ENCODE assay signal across 8 cellular contexts in the genomic region with DNA sequence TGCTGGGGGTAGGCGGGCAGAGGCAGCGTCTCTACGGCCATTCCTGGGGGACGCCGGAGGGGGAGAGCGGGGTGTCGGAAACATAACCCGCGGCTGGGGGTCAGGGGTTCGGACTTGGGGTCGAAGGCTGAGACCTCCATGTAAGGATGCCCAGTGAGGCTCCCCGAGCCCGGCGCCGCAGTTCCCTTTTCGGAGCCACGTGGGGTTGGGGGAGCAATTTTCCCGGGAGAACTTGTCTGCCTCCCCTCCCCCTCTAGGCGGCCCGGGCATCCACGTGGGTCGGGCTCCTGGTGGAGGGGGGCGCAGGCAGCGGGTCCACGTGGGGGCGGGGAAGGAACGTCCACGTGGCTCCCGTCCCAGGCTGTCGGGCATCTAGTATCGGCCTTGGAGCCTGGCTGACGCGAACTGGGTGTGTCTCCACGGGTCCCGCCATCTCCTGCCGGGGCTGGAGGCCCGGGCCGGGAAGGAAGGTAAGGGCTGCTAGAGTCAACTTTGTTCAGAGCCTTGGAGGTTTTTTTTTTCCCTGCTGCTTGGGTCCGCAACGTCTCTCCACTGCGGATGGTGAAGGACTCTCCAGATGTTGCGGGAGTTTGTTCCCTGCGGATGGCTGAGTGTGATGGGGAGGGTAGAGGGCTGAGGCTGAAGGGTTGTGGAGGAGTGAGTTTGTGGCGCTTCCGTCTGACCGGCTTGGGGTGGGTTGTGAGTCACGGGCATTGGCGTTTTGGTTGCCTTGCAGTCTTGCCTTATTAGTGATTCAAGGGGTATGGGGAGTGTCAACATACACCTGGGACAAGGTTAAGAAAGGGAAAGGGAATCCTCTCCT. TPM values are rescaled to one million over a fixed set of nuclear protein-coding genes. Genes with fewer than 3 reads are reported as not detected.
DNase-seq lines count a peak whose midpoint lies in the region; ATAC-seq and TF ChIP-seq lines count a peak whose summit lies in the region.

No MANE protein-coding gene starts in this region.

- H3K4me3 ChIP-seq in Caco-2 (ENCODE audit: low read depth, low read length), result peak overlapping the region; percentile 92
- peak overlapping the region; percentile 87 for H3K4me3 ChIP-seq in PC-9
- peak overlapping the region; percentile 78 to 96 for H3K4me3 ChIP-seq in gastroesophageal sphincter
- H3K4me3 ChIP-seq in neural progenitor cell, result peak overlapping the region; percentile 91
- H3K4me3 ChIP-seq in suprapubic skin, result peak overlapping the region; percentile 98

- TF ChIP-seq CTCF in Caco-2 (IDR thresholded peaks at IDR 0.05; ENCODE audit: insufficient read depth in 1 of 2, low read depth in 1 of 2, low read length in 1 of 2, severe bottlenecking in 1 of 2, unreplicated experiment in 1 of 2) (no peak), PC-9 (conservative IDR thresholded peaks at IDR 0.05) (no peak), gastroesophageal sphincter (IDR thresholded peaks at IDR 0.05) (peak in 1 of 4 experiments; percentile 13), neural progenitor cell (IDR thresholded peaks at IDR 0.05) (no peak), suprapubic skin (IDR thresholded peaks at IDR 0.05) (no peak)

- H3K4me1 ChIP-seq in Caco-2 (peaks cover 11% of the 10 kb centered on the region), PC-9 (replicated peaks; ENCODE audit: insufficient read depth) (peaks cover 21% of the 10 kb centered on the region), gastroesophageal sphincter (peaks cover 0 to 46% (median 16%) of the 10 kb centered on the region in 3 donors), neural progenitor cell (peaks cover 16% of the 10 kb centered on the region), suprapubic skin (peaks cover 40% of the 10 kb centered on the region)

- H3K27ac Mint-ChIP-seq in Caco-2 (ENCODE audit: unreplicated experiment) (peak overlapping the region; percentile 99), neural progenitor cell (peak overlapping the region; percentile 93)

- H3K4me1 Mint-ChIP-seq in Caco-2 (ENCODE audit: low read depth, unreplicated experiment) (peaks cover 7% of the 10 kb centered on the region), neural progenitor cell (peaks cover 23% of the 10 kb centered on the region)

- peak overlapping the region; percentile 71 for H3K9ac ChIP-seq in neural progenitor cell

- H3K27me3 ChIP-seq in Caco-2 (replicated peaks; ENCODE audit: control insufficient read depth, insufficient read depth, low read length) (no peaks in the 10 kb centered on the region), PC-9 (ENCODE audit: insufficient read depth, low read depth) (no peaks in the 10 kb centered on the region), gastroesophageal sphincter (no peaks in the 10 kb centered on the region), neural progenitor cell (no peaks in the 10 kb centered on the region), suprapubic skin (no peaks in the 10 kb centered on the region)

- CTCF ChIA-PET in Caco-2 (lab: Charles Lee) (no interaction called here), PC-9 (lab: Charles Lee) (no interaction called here)

- H3K27me3 Mint-ChIP-seq in Caco-2 (ENCODE audit: insufficient read depth, unreplicated experiment), result no peaks in the 10 kb centered on the region
- H3K27me3 Mint-ChIP-seq in neural progenitor cell (ENCODE audit: insufficient read depth, low read depth), result peaks cover 8% of the 10 kb centered on the region

- H3K9me3 Mint-ChIP-seq in Caco-2 (ENCODE audit: unreplicated experiment) (no peaks in the 10 kb centered on the region), neural progenitor cell (no peaks in the 10 kb centered on the region)

- DNase-seq in Caco-2 (peak; percentile 86 to 88), PC-9 (peak; percentile 50 to 72), neural progenitor cell (ENCODE audit: low spot score) (peak; percentile 65), suprapubic skin (ENCODE audit: low spot score in 2 of 2) (peak; percentile 79 to 87), middle frontal gyrus (ENCODE audit: extremely low spot score, low spot score) (no peak)
- DNase-seq in activated naive CD4-positive, alpha-beta T cell treated with Interleukin-2 at 50 U/mL for 16 hours, result peak; percentile 70

- H3K79me2 ChIP-seq in PC-9 (ENCODE audit: low read depth) (peaks cover 57% of the 10 kb centered on the region), neural progenitor cell (ENCODE audit: low read depth) (peaks cover 58% of the 10 kb centered on the region)

- H2AFZ ChIP-seq in PC-9, result peak overlapping the region; percentile 66; the same call in 1 of the 2 replicates
- peak overlapping the region; percentile 70 for H2AFZ ChIP-seq in neural progenitor cell (replicated peaks)

- H3K4me3 Mint-ChIP-seq in Caco-2 (ENCODE audit: unreplicated experiment) (peak overlapping the region; percentile 94), neural progenitor cell (peak overlapping the region; percentile 99)

- peak; percentile 18 for ATAC-seq in HG02642 (IDR thresholded peaks at IDR 0.05; ENCODE audit: poor library complexity, unreplicated experiment)
- peak; percentile 16 for ATAC-seq in gastroesophageal sphincter

- intact Hi-C loops in Caco-2 (cut with micrococcal nuclease; ENCODE audit: unreplicated experiment), result loop anchor here (2.0 to 5.0 kb wide), 2 partner anchors 19 to 66 kb away; partner anchors contain the start of gene HPS6
- intact Hi-C loops in PC-9 (cut with micrococcal nuclease; ENCODE audit: unreplicated experiment), result loop anchor here (2.0 kb wide), 2 partner anchors 17 to 289 kb away; no protein-coding TSS in a partner anchor

- no peaks in the 10 kb centered on the region for H3K9me2 ChIP-seq in PC-9 (ENCODE audit: insufficient read depth)

- H3F3A ChIP-seq in PC-9 (ENCODE audit: insufficient read depth, low read depth) (peaks cover 8% of the 10 kb centered on the region), neural progenitor cell (ENCODE audit: low read depth) (peaks cover 4% of the 10 kb centered on the region)

- no peaks in the 10 kb centered on the region for H3K9me3 ChIP-seq in Caco-2
- no peaks in the 10 kb centered on the region for H3K9me3 ChIP-seq in PC-9 (ENCODE audit: insufficient read depth, low read depth)
- H3K9me3 ChIP-seq in gastroesophageal sphincter, result no peaks in the 10 kb centered on the region
- no peaks in the 10 kb centered on the region for H3K9me3 ChIP-seq in neural progenitor cell (ENCODE audit: low read depth)
- H3K9me3 ChIP-seq in suprapubic skin, result no peaks in the 10 kb centered on the region

- H4K20me1 ChIP-seq in PC-9 (ENCODE audit: insufficient read depth) (peaks cover 46% of the 10 kb centered on the region), neural progenitor cell (ENCODE audit: low read depth) (peaks cover 51% of the 10 kb centered on the region)

- H3K27ac ChIP-seq in PC-9 (peak overlapping the region; percentile 89), gastroesophageal sphincter (peak overlapping the region; percentile 64 to 93 (median 88)), neural progenitor cell (peak overlapping the region; percentile 18), suprapubic skin (peak overlapping the region; percentile 96)

- H3K36me3 Mint-ChIP-seq in Caco-2 (ENCODE audit: insufficient read depth, unreplicated experiment) (peaks cover 49% of the 10 kb centered on the region), neural progenitor cell (peaks cover 8% of the 10 kb centered on the region)

- H3K36me3 ChIP-seq in Caco-2 (ENCODE audit: control insufficient read depth, insufficient read depth, low read length) (peaks cover 2% of the 10 kb centered on the region), PC-9 (ENCODE audit: low read depth) (peaks cover 5% of the 10 kb centered on the region), gastroesophageal sphincter (peaks cover 0 to 12% of the 10 kb centered on the region in 2 donors), neural progenitor cell (no peaks in the 10 kb centered on the region), suprapubic skin (peaks cover 9% of the 10 kb centered on the region)

- no peak for TF ChIP-seq POLR2A in gastroesophageal sphincter (IDR thresholded peaks at IDR 0.05)
- TF ChIP-seq POLR2A in suprapubic skin (IDR thresholded peaks at IDR 0.05), result no peak

- TF ChIP-seq EP300 in gastroesophageal sphincter (IDR thresholded peaks at IDR 0.05), result no peak
- TF ChIP-seq EP300 in suprapubic skin (IDR thresholded peaks at IDR 0.05), result no peak

- POLR2A ChIA-PET in Caco-2 (lab: Charles Lee) (no interaction called here), PC-9 (lab: Charles Lee; ENCODE audit: unreplicated experiment) (no interaction called here)

- H3K4me2 ChIP-seq in PC-9 (peak overlapping the region; percentile 85), neural progenitor cell (peak overlapping the region; percentile 96)

- BruUV-seq in Caco-2 (replicated peaks; lab: Mats Ljungman, UMichigan) (no TSS peak), PC-9 (replicated peaks; lab: Mats Ljungman, UMichigan) (TSS peak; percentile 91)

- WGBS in gastroesophageal sphincter (ENCODE audit: low coverage in 1 of 2), 2 donors, result 0% methylated on average over 5 to 6 of the region's 48 CpGs
- under 1% methylated on average over 34 of the region's 48 CpGs for WGBS in suprapubic skin

RNA-seq across cellular contexts. Expression of gene PPRC1, which starts 0.7 kb away (rescaled TPM):
- total RNA-seq in Caco-2 (2022) (66.6 and 68.5 TPM in 2 replicates), PC-9 (2021) (22.9 and 25.1 TPM in 2 replicates), gastroesophageal sphincter (10 to 100 TPM; 13.4 to 31.4 (median 17.8) TPM), neural progenitor cell (ENCODE audit: low replicate concordance) (11.7 and 15.4 TPM in 2 replicates), suprapubic skin (10 to 100 TPM; 42.6 to 80.0 (median 55.2) TPM)

RNA-seq across cellular contexts. Expression of gene LDB1, which starts 13.4 kb away (rescaled TPM):
- total RNA-seq in Caco-2 (2022), result 52.3 and 52.4 TPM in 2 replicates
- 31.2 and 38.5 TPM in 2 replicates for total RNA-seq in PC-9 (2021)
- total RNA-seq in gastroesophageal sphincter, result 10 to 100 TPM; 43.7 to 92.0 (median 60.4) TPM
- 46.4 and 79.2 TPM in 2 replicates for total RNA-seq in neural progenitor cell (ENCODE audit: low replicate concordance)
- 100 to 1,000 TPM in 2 of 4 donors, 10 to 100 TPM in 2; 62.0 to 217 (median 96.0) TPM for total RNA-seq in suprapubic skin

RNA-seq across cellular contexts. Expression of gene NOLC1, which starts 18.6 kb away (rescaled TPM):
- total RNA-seq in Caco-2 (2022) (137 and 147 TPM in 2 replicates), PC-9 (2021) (58.3 and 59.5 TPM in 2 replicates), gastroesophageal sphincter (10 to 100 TPM; 52.9 to 66.5 (median 57.2) TPM), neural progenitor cell (ENCODE audit: low replicate concordance) (74.7 and 80.6 TPM in 2 replicates), suprapubic skin (10 to 100 TPM; 47.8 to 94.9 (median 77.9) TPM)

Comparison
In these comparisons a context has a peak if more than half of its experiments do, and no peak if none do; other contexts are left out.
1. H3K27ac ChIP-seq: peak in every context shown above with its lines; median percentile 96 in suprapubic skin; 89 in PC-9; 88 in gastroesophageal sphincter; 18 in neural progenitor cell.